In genomic region chrX:7139202-7140081, GRCh38 we compare ENCODE assay signal across 20 cellular contexts. TPM values are rescaled to one million over a fixed set of nuclear protein-coding genes. Genes with fewer than 3 reads are reported as not detected.
DNase-seq lines count a peak whose midpoint lies in the region; ATAC-seq and FAIRE-seq lines count a peak whose summit lies in the region.
"Had no signal": no experiment of that assay in that cellular context is flagged by ENCODE, and none has a peak within 500 bp of the region (broad histone marks: within the 10 kb centered on the region; RNA-seq: fewer than 3 reads in every experiment).

No MANE protein-coding gene starts in this region.

- H3K9me3 Mint-ChIP-seq in activated T-cell treated with anti-CD3 and anti-CD28 coated beads, Interleukin-2, amount 50 U/mL, for 4 hours = no peaks in the 10 kb centered on the region
- H3K9me3 Mint-ChIP-seq: activated naive CD8-positive, alpha-beta T cell treated with anti-CD3 and anti-CD28 coated beads for 36 hours; T-helper 1 cell treated with Interleukin-12 subunit alpha and Interleukin-12 subunit beta and Interleukin-4 antibody, amounts not matched to agents 30 μg/mL and 1 μg/mL, for 36 hours had no signal

- peaks cover 56% of the 10 kb centered on the region for H3K4me1 ChIP-seq in Karpas-422 (ENCODE audit: low read length)
- H3K4me1 ChIP-seq in small intestine (ENCODE audit: control insufficient read depth in 2 of 2, insufficient read depth in 1 of 2, low read depth in 1 of 2, low read length in 1 of 2) = no peaks in the 10 kb centered on the region
- H3K4me1 ChIP-seq: colonic mucosa had no signal

- H3K27me3 Mint-ChIP-seq in activated T-cell treated with anti-CD3 and anti-CD28 coated beads, Interleukin-2, amount 50 U/mL, for 4 hours (ENCODE audit: low read depth) = no peaks in the 10 kb centered on the region
- H3K27me3 Mint-ChIP-seq: activated naive CD8-positive, alpha-beta T cell treated with anti-CD3 and anti-CD28 coated beads for 36 hours had no signal

- H3K4me1 Mint-ChIP-seq in activated T-cell treated with anti-CD3 and anti-CD28 coated beads, Interleukin-2, amount 50 U/mL, for 4 hours (ENCODE audit: low read depth) = peaks cover 14% of the 10 kb centered on the region

- H3K9me2 ChIP-seq in Karpas-422 (replicated peaks; ENCODE audit: insufficient read depth, low read length) = no peaks in the 10 kb centered on the region

- FAIRE-seq in small intestine (lab: Jason Lieb, UNC) = no peak
- FAIRE-seq: RCC 7860 had no signal

- no peak overlapping the region for H3K4me3 Mint-ChIP-seq in activated T-cell treated with anti-CD3 and anti-CD28 coated beads, Interleukin-2, amount 50 U/mL, for 4 hours
- H3K4me3 Mint-ChIP-seq: activated naive CD8-positive, alpha-beta T cell treated with anti-CD3 and anti-CD28 coated beads for 36 hours; CD14-positive monocyte; T-helper 1 cell treated with Interleukin-12 subunit alpha and Interleukin-12 subunit beta and Interleukin-4 antibody, amounts not matched to agents 30 μg/mL and 1 μg/mL, for 36 hours had no signal

- H3K27me3 ChIP-seq in Karpas-422 (ENCODE audit: low read length) (no peaks in the 10 kb centered on the region), small intestine (ENCODE audit: control insufficient read depth in 2 of 2, insufficient read depth in 2 of 2, low read length in 2 of 2) (no peaks in the 10 kb centered on the region)
- H3K27me3 ChIP-seq: colonic mucosa had no signal

- no peak for ATAC-seq in activated T-cell treated with anti-CD3 and anti-CD28 coated beads, Interleukin-2, amount 50 U/mL, for 4 hours
- ATAC-seq: activated CD4-positive, CD25-positive, alpha-beta regulatory T cell treated with anti-CD3 and anti-CD28 coated beads, Interleukin-2, amount 50 U/mL, for 24 hours had no signal

- H3K4me3 ChIP-seq in Karpas-422 (ENCODE audit: low read length) (no peak overlapping the region), small intestine (ENCODE audit: low read depth in 1 of 2, low read length in 2 of 2) (no peak overlapping the region)
- H3K4me3 ChIP-seq: colonic mucosa, thoracic aorta had no signal

- DNase-seq in AG20443 (ENCODE audit: low spot score) (peak; percentile 30), Karpas-422 (no peak), dermis blood vessel endothelial cell (peak; percentile 42), lung microvascular endothelial cell (ENCODE audit: low read depth in 2 of 2) (peak; percentile 36 to 71), NCI-H446 treated with DMSO at 0.1 percent for 48 hours (lab: John Stamatoyannopoulos, UW) (no peak), activated T-cell treated with anti-CD3 and anti-CD28 coated beads for 4 hours (no peak), small intestine (no peak)
- DNase-seq in activated T-cell treated with anti-CD3 and anti-CD28 coated beads, Interleukin-2, amount 50 U/mL, for 4 hours = no peak
- DNase-seq: activated naive CD8-positive, alpha-beta T cell treated with anti-CD3 and anti-CD28 coated beads for 36 hours; colonic mucosa; GOT3; KBM-7; midbrain; NCI-H1694 treated with DMSO at 0.1 percent for 48 hours; NCI-H69 had no signal

- peak overlapping the region; percentile 12 for H3K27ac ChIP-seq in Karpas-422 (ENCODE audit: low read length)
- H3K27ac ChIP-seq in small intestine (ENCODE audit: low read depth in 1 of 2, low read length in 1 of 2) = no peak overlapping the region
- H3K27ac ChIP-seq: colonic mucosa, thoracic aorta had no signal

- 80 to 92% (median 89%) methylated on average over 9 of the region's 9 CpGs for WGBS in small intestine, 3 donors

- H3K9ac ChIP-seq in Karpas-422 (ENCODE audit: low read length) = no peak overlapping the region

- H3K4me2 ChIP-seq in Karpas-422 (ENCODE audit: low read depth, low read length, poor library complexity, severe bottlenecking) = no peak overlapping the region

- H4K20me1 ChIP-seq in Karpas-422 (ENCODE audit: insufficient read depth, low read depth, low read length) = no peaks in the 10 kb centered on the region

- H3K36me3 ChIP-seq in Karpas-422 (ENCODE audit: insufficient read depth, low read length) = peaks cover 5% of the 10 kb centered on the region
- no peaks in the 10 kb centered on the region for H3K36me3 ChIP-seq in small intestine (ENCODE audit: control insufficient read depth in 2 of 2, insufficient read depth in 2 of 2, low read length in 2 of 2)
- H3K36me3 ChIP-seq: colonic mucosa, thoracic aorta had no signal

- no peak overlapping the region for H2AFZ ChIP-seq in Karpas-422 (ENCODE audit: low read length)

- H3K36me3 Mint-ChIP-seq in activated T-cell treated with anti-CD3 and anti-CD28 coated beads, Interleukin-2, amount 50 U/mL, for 4 hours (ENCODE audit: insufficient read depth) = peaks cover 4% of the 10 kb centered on the region

- peaks cover 96% of the 10 kb centered on the region for H3K79me2 ChIP-seq in Karpas-422 (ENCODE audit: low read length)

- H3K9me3 ChIP-seq in Karpas-422 (ENCODE audit: low read length) (no peaks in the 10 kb centered on the region), small intestine (ENCODE audit: control insufficient read depth, low read depth) (no peaks in the 10 kb centered on the region)
- H3K9me3 ChIP-seq: colonic mucosa, thoracic aorta had no signal

RNA-seq across cellular contexts. Expression of gene STS, which starts 8.1 kb away (rescaled TPM):
- total RNA-seq in Karpas-422 (2014; rRNA removed; shearing (Covaris generic); ENCODE audit: low replicate concordance) = 15.6 and 28.5 TPM in 2 replicates
- 3.1 and 6.1 TPM in 2 replicates for total RNA-seq in dermis blood vessel endothelial cell
- total RNA-seq in lung microvascular endothelial cell = 2.8 and 4.1 TPM in 2 replicates
- polyA plus RNA-seq in small intestine = 1 to 10 TPM in 2 of 3 donors, under 1 TPM in 1; 0.67 to 3.4 (median 1.4) TPM
- total RNA-seq in activated T-cell treated with anti-CD3 and anti-CD28 coated beads, Interleukin-2, amount 50 U/mL, for 4 hours = 1 to 10 TPM; 1.6 to 2.4 (median 1.6) TPM

RNA-seq across cellular contexts. Expression of gene PUDP, which starts 8.5 kb away (rescaled TPM):
- total RNA-seq in Karpas-422 (2014; rRNA removed; shearing (Covaris generic); ENCODE audit: low replicate concordance) = 36.8 and 41.2 TPM in 2 replicates
- total RNA-seq in dermis blood vessel endothelial cell (11.4 and 17.2 TPM in 2 replicates), lung microvascular endothelial cell (5.8 and 10.0 TPM in 2 replicates)
- 10 to 100 TPM; 16.3 to 20.3 (median 16.8) TPM for polyA plus RNA-seq in small intestine
- total RNA-seq in activated T-cell treated with anti-CD3 and anti-CD28 coated beads, Interleukin-2, amount 50 U/mL, for 4 hours = 10 to 100 TPM; 27.1 to 36.6 (median 28.1) TPM

Comparison
In these comparisons a context has a peak if more than half of its experiments do, and no peak if none do; other contexts are left out.
1. DNase-seq: peak in AG20443 (single experiment), dermis blood vessel endothelial cell (single experiment) and lung microvascular endothelial cell (2 of 2); none in Karpas-422 (single experiment), NCI-H446 treated with DMSO at 0.1 percent for 48 hours (single experiment), activated T-cell treated with anti-CD3 and anti-CD28 coated beads for 4 hours (single experiment), small intestine (single experiment) and activated T-cell treated with anti-CD3 and anti-CD28 coated beads, Interleukin-2, amount 50 U/mL, for 4 hours (single experiment).